ENCODE assay signal across 9 cellular contexts in the genomic region with DNA sequence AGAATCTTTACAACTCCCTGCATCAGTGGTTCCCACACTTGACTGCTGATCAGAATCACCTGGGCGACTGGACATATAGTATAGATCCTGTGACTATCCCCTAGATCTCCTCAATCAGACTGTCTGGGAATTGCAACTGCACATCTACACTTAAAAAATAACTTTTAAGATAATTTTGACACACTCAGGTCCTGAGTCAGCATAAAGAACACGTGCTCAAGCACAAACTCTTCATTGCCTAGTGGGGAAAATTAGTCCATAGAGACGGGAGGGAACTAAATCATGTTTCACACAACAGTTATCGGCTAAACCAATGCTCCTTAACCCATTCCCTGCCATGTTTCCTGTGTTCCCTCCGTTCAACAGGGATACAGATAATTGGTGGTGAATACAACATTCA.
"Had no signal": no experiment of that assay in that cellular context is flagged by ENCODE, and none has a peak within 500 bp of the region (broad histone marks: within the 10 kb centered on the region; RNA-seq: fewer than 3 reads in every experiment).

No MANE protein-coding gene starts in this region.

- H3K9me3 Mint-ChIP-seq: GM23338 had no signal

- H3K4me3 Mint-ChIP-seq: GM23338, H9 had no signal

- H3K9ac ChIP-seq: KMS-11 had no signal

- H2AFZ ChIP-seq: GM23338 had no signal

- H3K27ac Mint-ChIP-seq: GM23338, H9 had no signal

- FAIRE-seq: H1, H54, HTR-8/SVneo had no signal

- H3K4me2 ChIP-seq: GM23338, KMS-11 had no signal

- ATAC-seq: GM23338 had no signal

- H3K4me1 Mint-ChIP-seq: GM23338, H9 had no signal

- H3K27ac ChIP-seq: KMS-11 had no signal

- DNase-seq: H9, HCEC 1CT, Karpas-422, KBM-7 had no signal

- H3K4me3 ChIP-seq: GM23338 had no signal
